In genomic region chr14:74275265-74275841, GRCh38 we compare ENCODE assay signal across 1 cellular context.
TF ChIP-seq lines count a peak whose summit lies in the region.

No MANE protein-coding gene starts in this region.

TF ChIP-seq in SK-N-SH treated with all-trans-retinoic acid at 6 μM for 48 hours, 23 proteins besides CTCF, POLR2A, EP300 and RAD21 (continued from another document):
- TF ChIP-seq ZC3H10 (CRISPR knock-in tag; IDR thresholded peaks at IDR 0.05) (no peak), BACH2 (CRISPR knock-in tag; IDR thresholded peaks at IDR 0.05; ENCODE audit: borderline replicate concordance) (no peak), ZNF8 (CRISPR knock-in tag; IDR thresholded peaks at IDR 0.05) (no peak), GLIS3 (CRISPR knock-in tag; IDR thresholded peaks at IDR 0.05) (no peak), PATZ1 (CRISPR knock-in tag; IDR thresholded peaks at IDR 0.05; ENCODE audit: borderline replicate concordance) (no peak), POU6F1 (CRISPR knock-in tag; IDR thresholded peaks at IDR 0.05; ENCODE audit: borderline replicate concordance, low read depth) (no peak), TOX (CRISPR knock-in tag; IDR thresholded peaks at IDR 0.05; ENCODE audit: borderline replicate concordance) (no peak), TCF4 (CRISPR knock-in tag; IDR thresholded peaks at IDR 0.05; ENCODE audit: borderline replicate concordance) (no peak), RARB (CRISPR knock-in tag; IDR thresholded peaks at IDR 0.05) (no peak), CREB5 (CRISPR knock-in tag; IDR thresholded peaks at IDR 0.05; ENCODE audit: low read depth) (no peak), ZNF70 (CRISPR knock-in tag; IDR thresholded peaks at IDR 0.05) (no peak), ARNTL (CRISPR knock-in tag; IDR thresholded peaks at IDR 0.05; ENCODE audit: borderline replicate concordance, low read depth) (no peak), ISL1 (CRISPR knock-in tag; IDR thresholded peaks at IDR 0.05) (no peak), OSR1 (CRISPR knock-in tag; IDR thresholded peaks at IDR 0.05) (no peak), ESRRG (CRISPR knock-in tag; IDR thresholded peaks at IDR 0.05) (no peak)
